Comparison of ENCODE assay signal across 12 cellular contexts in the genomic region with DNA sequence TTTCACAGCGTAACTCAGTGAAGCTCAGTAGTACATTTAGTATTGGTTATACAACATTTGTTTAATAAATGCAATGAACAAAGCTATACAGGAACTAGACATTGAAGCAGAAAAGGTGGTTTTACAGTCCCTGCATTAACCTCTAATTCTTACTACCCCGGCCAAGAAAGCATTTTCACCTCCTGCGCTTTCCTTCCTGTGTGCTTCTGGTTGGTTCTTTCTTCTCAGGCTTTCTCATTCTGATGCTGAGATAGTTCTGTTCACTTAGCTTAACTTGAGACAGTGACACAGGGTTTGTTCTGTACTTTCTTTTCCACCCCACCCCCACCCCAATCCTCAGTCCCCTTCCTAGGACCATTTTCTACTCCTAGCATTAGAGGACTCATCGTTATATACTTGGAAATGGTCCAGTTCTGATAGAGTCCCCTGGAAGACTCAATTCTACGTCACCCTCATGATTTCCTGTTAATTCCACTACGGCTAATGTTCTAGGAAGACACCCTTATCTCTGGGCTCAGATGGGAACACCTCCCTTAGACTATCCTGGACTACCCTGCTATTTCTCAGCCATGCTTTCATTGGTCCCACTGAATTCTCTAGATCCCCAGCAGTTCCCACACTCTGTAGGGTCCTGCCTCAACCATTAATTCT. TPM values are rescaled to one million over a fixed set of nuclear protein-coding genes. Genes with fewer than 3 reads are reported as not detected.
A peak's percentile ranks its signal among the peaks of the same experiment; 100 is the strongest.
DNase-seq lines count a peak whose midpoint lies in the region; ATAC-seq and TF ChIP-seq lines count a peak whose summit lies in the region.
"Not testable (repeated sequence)": the region's sequence is repeated elsewhere in the genome, so short reads cannot be mapped to it uniquely, and the experiment has no call there.
"Had no signal": no experiment of that assay in that cellular context is flagged by ENCODE, and none has a peak within 500 bp of the region (broad histone marks: within the 10 kb centered on the region; RNA-seq: fewer than 3 reads in every experiment).

No MANE protein-coding gene starts in this region.

- not testable (repeated sequence) for TF ChIP-seq CTCF in Loucy (conservative IDR thresholded peaks at IDR 0.05; ENCODE audit: low read length); natural killer cell (IDR thresholded peaks at IDR 0.05)

- H3K4me3 Mint-ChIP-seq in CD4-positive, alpha-beta memory T cell: peak overlapping the region; percentile 52 to 82 (median 62)
- not testable (repeated sequence) for H3K4me3 Mint-ChIP-seq in activated CD4-positive, alpha-beta T cell treated with anti-CD3 and anti-CD28 coated beads, Interleukin-2, amount 10 ng/mL, durations not matched to agents 7 days and 5 days
- H3K4me3 Mint-ChIP-seq in activated naive CD8-positive, alpha-beta T cell treated with anti-CD3 and anti-CD28 coated beads, Interleukin-2, amount 10 ng/mL, durations not matched to agents 7 days and 5 days: peak overlapping the region; percentile 78
- H3K4me3 Mint-ChIP-seq in natural killer cell: peak overlapping the region; percentile 83

- intact Hi-C loops in CD4-positive, alpha-beta memory T cell (cut with micrococcal nuclease): not testable (repeated sequence)
- intact Hi-C loops in natural killer cell (cut with micrococcal nuclease): loop anchor here (5.0 kb wide), 1 partner anchor 406 kb away; the partner anchor contains the start of gene FCER1G

- H3K4me1 Mint-ChIP-seq in CD4-positive, alpha-beta memory T cell: peaks cover 31 to 56% (median 42%) of the 10 kb centered on the region in 4 donors
- H3K4me1 Mint-ChIP-seq in activated CD4-positive, alpha-beta T cell treated with anti-CD3 and anti-CD28 coated beads, Interleukin-2, amount 10 ng/mL, durations not matched to agents 7 days and 5 days: peaks cover 44% of the 10 kb centered on the region
- peaks cover 34% of the 10 kb centered on the region for H3K4me1 Mint-ChIP-seq in activated naive CD8-positive, alpha-beta T cell treated with anti-CD3 and anti-CD28 coated beads, Interleukin-2, amount 10 ng/mL, durations not matched to agents 7 days and 5 days
- peaks cover 41 to 55% of the 10 kb centered on the region in 2 donors for H3K4me1 Mint-ChIP-seq in natural killer cell

- ATAC-seq in GM18861 (IDR thresholded peaks at IDR 0.05; ENCODE audit: unreplicated experiment): peak; percentile 61
- ATAC-seq in GM21447 (IDR thresholded peaks at IDR 0.05; ENCODE audit: unreplicated experiment): peak; percentile 37
- ATAC-seq in HG02884 (IDR thresholded peaks at IDR 0.05; ENCODE audit: unreplicated experiment): peak; percentile 44
- peak; percentile 40 for ATAC-seq in activated naive CD8-positive, alpha-beta T cell treated with anti-CD3 and anti-CD28 coated beads, Interleukin-2, amount 10 ng/mL, durations not matched to agents 7 days and 5 days (ENCODE audit: low read depth)
- ATAC-seq in natural killer cell: peak; percentile 33 to 49 (median 48)

- H3K9me3 ChIP-seq in CD4-positive, alpha-beta memory T cell (ENCODE audit: control insufficient read depth in 1 of 2, low read length in 2 of 2); Loucy (ENCODE audit: insufficient read depth, low read depth, low read length): not testable (repeated sequence)

- H3K36me3 ChIP-seq in CD4-positive, alpha-beta memory T cell (ENCODE audit: insufficient read depth, low read length); Loucy (ENCODE audit: insufficient read depth, low read length): not testable (repeated sequence)

- H3K4me2 ChIP-seq in Loucy (ENCODE audit: low read depth, low read length, poor library complexity, severe bottlenecking): peak overlapping the region; percentile 77

- not testable (repeated sequence) for H3K27me3 ChIP-seq in CD4-positive, alpha-beta memory T cell (ENCODE audit: insufficient read depth, low read length); Loucy (ENCODE audit: insufficient read depth, low read length, poor library complexity, severe bottlenecking)

- H3K9ac ChIP-seq in Loucy (ENCODE audit: low read depth, low read length, poor library complexity, severe bottlenecking): not testable (repeated sequence)

- H3K9me2 ChIP-seq in Loucy (replicated peaks; ENCODE audit: low read depth, low read length): not testable (repeated sequence)

- H3K36me3 Mint-ChIP-seq in CD4-positive, alpha-beta memory T cell; activated CD4-positive, alpha-beta T cell treated with anti-CD3 and anti-CD28 coated beads, Interleukin-2, amount 10 ng/mL, durations not matched to agents 7 days and 5 days (ENCODE audit: low read depth); activated naive CD8-positive, alpha-beta T cell treated with anti-CD3 and anti-CD28 coated beads, Interleukin-2, amount 10 ng/mL, durations not matched to agents 7 days and 5 days; natural killer cell: not testable (repeated sequence)

- not testable (repeated sequence) for H3K27me3 Mint-ChIP-seq in CD4-positive, alpha-beta memory T cell; activated naive CD8-positive, alpha-beta T cell treated with anti-CD3 and anti-CD28 coated beads, Interleukin-2, amount 10 ng/mL, durations not matched to agents 7 days and 5 days; natural killer cell (ENCODE audit: low read depth in 2 of 2)
- H3K27me3 Mint-ChIP-seq in activated CD4-positive, alpha-beta T cell treated with anti-CD3 and anti-CD28 coated beads, Interleukin-2, amount 10 ng/mL, durations not matched to agents 7 days and 5 days: peaks cover 11% of the 10 kb centered on the region

- CTCF ChIA-PET in CD4-positive, alpha-beta memory T cell (lab: Charles Lee; ENCODE audit: partially characterized antibody): not testable (repeated sequence)
- CTCF ChIA-PET in activated CD4-positive, alpha-beta T cell treated with anti-CD3 and anti-CD28 coated beads, Interleukin-2, amount 10 ng/mL, durations not matched to agents 7 days and 5 days (lab: Charles Lee): interaction anchor here (0.7 to 0.8 kb wide), 2 partner anchors 116 to 126 kb away, joined by 3 to 4 read pairs; no protein-coding TSS in a partner anchor

- H4K20me1 ChIP-seq in Loucy (ENCODE audit: insufficient read depth, low read length, poor library complexity, severe bottlenecking): not testable (repeated sequence)

- H3K4me1 ChIP-seq in CD4-positive, alpha-beta memory T cell (ENCODE audit: insufficient read depth, low read length): peaks cover 42% of the 10 kb centered on the region
- H3K4me1 ChIP-seq in Loucy (ENCODE audit: insufficient read depth, low read length, poor library complexity, severe bottlenecking): peaks cover 20% of the 10 kb centered on the region

- peak in 4 of 5 donors; percentile 21 to 37 (median 28) for DNase-seq in CD4-positive, alpha-beta memory T cell
- not testable (repeated sequence) for DNase-seq in activated CD4-positive, alpha-beta T cell treated with anti-CD3 and anti-CD28 coated beads, Interleukin-2, amount 10 ng/mL, durations not matched to agents 7 days and 5 days; activated naive CD8-positive, alpha-beta T cell treated with anti-CD3 and anti-CD28 coated beads, Interleukin-2, amount 10 ng/mL, durations not matched to agents 7 days and 5 days; natural killer cell

- H2AFZ ChIP-seq in Loucy (ENCODE audit: low read length): not testable (repeated sequence)

- peak overlapping the region; percentile 31 for H3K27ac ChIP-seq in CD4-positive, alpha-beta memory T cell (ENCODE audit: low read depth, low read length)

- H3K79me2 ChIP-seq in Loucy (ENCODE audit: insufficient read depth, low read length): not testable (repeated sequence)

- H3K9me3 Mint-ChIP-seq in CD4-positive, alpha-beta memory T cell: peaks cover 0 to 11% (median 0%) of the 10 kb centered on the region in 8 donors
- H3K9me3 Mint-ChIP-seq in activated CD4-positive, alpha-beta T cell treated with anti-CD3 and anti-CD28 coated beads, Interleukin-2, amount 10 ng/mL, durations not matched to agents 7 days and 5 days; activated naive CD8-positive, alpha-beta T cell treated with anti-CD3 and anti-CD28 coated beads, Interleukin-2, amount 10 ng/mL, durations not matched to agents 7 days and 5 days; natural killer cell: not testable (repeated sequence)

- not testable (repeated sequence) for H3K4me3 ChIP-seq in CD4-positive, alpha-beta memory T cell (ENCODE audit: low read length in 2 of 2)
- peak overlapping the region; percentile 46 for H3K4me3 ChIP-seq in Loucy (ENCODE audit: low read length, poor library complexity, severe bottlenecking)

- not testable (repeated sequence) for H3F3A ChIP-seq in Loucy (ENCODE audit: low read depth)

- POLR2A ChIA-PET in CD4-positive, alpha-beta memory T cell (lab: Charles Lee; ENCODE audit: partially characterized antibody): interaction anchor here (0.9 to 1.7 kb wide), 4 partner anchors 11 to 126 kb away, joined by 4 to 10 read pairs (median 5); partner anchors contain the start of gene DUSP12
- POLR2A ChIA-PET in activated CD4-positive, alpha-beta T cell treated with anti-CD3 and anti-CD28 coated beads, Interleukin-2, amount 10 ng/mL, durations not matched to agents 7 days and 5 days (lab: Charles Lee); activated naive CD8-positive, alpha-beta T cell treated with anti-CD3 and anti-CD28 coated beads, Interleukin-2, amount 10 ng/mL, durations not matched to agents 7 days and 5 days (lab: Charles Lee): not testable (repeated sequence)

- peak overlapping the region; percentile 73 to 98 (median 81) for H3K27ac Mint-ChIP-seq in CD4-positive, alpha-beta memory T cell
- H3K27ac Mint-ChIP-seq in activated CD4-positive, alpha-beta T cell treated with anti-CD3 and anti-CD28 coated beads, Interleukin-2, amount 10 ng/mL, durations not matched to agents 7 days and 5 days: peak overlapping the region; percentile 71
- H3K27ac Mint-ChIP-seq in activated naive CD8-positive, alpha-beta T cell treated with anti-CD3 and anti-CD28 coated beads, Interleukin-2, amount 10 ng/mL, durations not matched to agents 7 days and 5 days: peak overlapping the region; percentile 83
- H3K27ac Mint-ChIP-seq in natural killer cell: peak overlapping the region; percentile 95 to 99

RNA-seq across cellular contexts. Expression of gene FCGR3B, which starts 7.5 kb away (rescaled TPM):
- total RNA-seq in CD4-positive, alpha-beta memory T cell: not detected
- polyA plus RNA-seq in CD4-positive, alpha-beta memory T cell: not detected
- not detected for total RNA-seq in activated CD4-positive, alpha-beta T cell treated with anti-CD3 and anti-CD28 coated beads, Interleukin-2, amount 10 ng/mL, durations not matched to agents 7 days and 5 days
- total RNA-seq in activated naive CD8-positive, alpha-beta T cell treated with anti-CD3 and anti-CD28 coated beads, Interleukin-2, amount 10 ng/mL, durations not matched to agents 7 days and 5 days: not detected
- 10 to 100 TPM; 12.8 to 29.6 (median 18.2) TPM for total RNA-seq in natural killer cell
- total RNA-seq: activated CD4-positive, alpha-beta memory T cell treated with anti-CD3 and anti-CD28 coated beads for 36 hours; bronchial epithelial cell; endothelial cell of umbilical vein had no signal
- polyA plus RNA-seq: BJ, endothelial cell of umbilical vein had no signal

RNA-seq across cellular contexts. Expression of gene FCGR2B, which starts 39.4 kb away (rescaled TPM):
- under 1 TPM; 0.93 to 0.94 TPM for total RNA-seq in CD4-positive, alpha-beta memory T cell
- 1 to 10 TPM in 1 of 2 donors, under 1 TPM in 1; 0.49 to 2.1 TPM for polyA plus RNA-seq in CD4-positive, alpha-beta memory T cell
- not detected for total RNA-seq in activated CD4-positive, alpha-beta T cell treated with anti-CD3 and anti-CD28 coated beads, Interleukin-2, amount 10 ng/mL, durations not matched to agents 7 days and 5 days
- under 1 TPM; 0.23 to 0.33 TPM for total RNA-seq in activated naive CD8-positive, alpha-beta T cell treated with anti-CD3 and anti-CD28 coated beads, Interleukin-2, amount 10 ng/mL, durations not matched to agents 7 days and 5 days
- 10 to 100 TPM; 12.6 to 76.9 (median 17.0) TPM for total RNA-seq in natural killer cell
- total RNA-seq: activated CD4-positive, alpha-beta memory T cell treated with anti-CD3 and anti-CD28 coated beads for 36 hours; bronchial epithelial cell; endothelial cell of umbilical vein had no signal
- polyA plus RNA-seq: BJ, endothelial cell of umbilical vein had no signal

Comparison
In these comparisons a context has a peak if more than half of its experiments do, and no peak if none do; other contexts are left out.
1. RNA of gene FCGR3B, which starts 7.5 kb away (total RNA-seq): 12.8 to 29.6 TPM in natural killer cell; not detected in CD4-positive, alpha-beta memory T cell, not detected in activated naive CD8-positive, alpha-beta T cell treated with anti-CD3 and anti-CD28 coated beads, Interleukin-2, amount 10 ng/mL, durations not matched to agents 7 days and 5 days and not detected in activated CD4-positive, alpha-beta T cell treated with anti-CD3 and anti-CD28 coated beads, Interleukin-2, amount 10 ng/mL, durations not matched to agents 7 days and 5 days; every median in the first group is over 4 times any median in the second.
2. RNA of gene FCGR2B, which starts 39.4 kb away (total RNA-seq): 12.6 to 76.9 TPM in natural killer cell; 0.93 to 0.94 TPM in CD4-positive, alpha-beta memory T cell, 0.23 to 0.33 TPM in activated naive CD8-positive, alpha-beta T cell treated with anti-CD3 and anti-CD28 coated beads, Interleukin-2, amount 10 ng/mL, durations not matched to agents 7 days and 5 days and not detected in activated CD4-positive, alpha-beta T cell treated with anti-CD3 and anti-CD28 coated beads, Interleukin-2, amount 10 ng/mL, durations not matched to agents 7 days and 5 days; every median in the first group is over 4 times any median in the second.
3. Peak in every context shown above with its lines, with median percentiles within 50 percentile points of each other: H3K27ac Mint-ChIP-seq and ATAC-seq.